ENCODE assay signal across 7 cellular contexts in genomic region chr9:10612649-10613398, GRCh38. TPM values are rescaled to one million over a fixed set of nuclear protein-coding genes. Genes with fewer than 3 reads are reported as not detected.
DNase-seq lines count a peak whose midpoint lies in the region; ATAC-seq and TF ChIP-seq lines count a peak whose summit lies in the region.

PTPRD (minus strand) TSS chr9:10613002.

- peaks cover 0 to 58% of the 10 kb centered on the region in 2 donors for H3K27me3 ChIP-seq in tibial nerve

- DNase-seq in HuH-7 (ENCODE audit: low spot score): peak; percentile 30
- peak; percentile 65 for DNase-seq in SK-N-DZ (ENCODE audit: low spot score)
- DNase-seq in endothelial cell (ENCODE audit: low spot score): peak; percentile 59
- DNase-seq in midbrain (lab: John Stamatoyannopoulos, UW): peak; percentile 25
- DNase-seq in tibial nerve (ENCODE audit: low spot score in 2 of 2): no peak

- no peaks in the 10 kb centered on the region for H3K36me3 ChIP-seq in tibial nerve

- peak; percentile 78 for ATAC-seq in GM21576 (IDR thresholded peaks at IDR 0.05; ENCODE audit: unreplicated experiment)

- H3K27me3 Mint-ChIP-seq in endothelial cell (ENCODE audit: unreplicated experiment): peaks cover 7% of the 10 kb centered on the region

- no peaks in the 10 kb centered on the region for H3K36me3 Mint-ChIP-seq in endothelial cell (ENCODE audit: low read depth, unreplicated experiment)

- no peaks in the 10 kb centered on the region for H3K9me3 Mint-ChIP-seq in endothelial cell (ENCODE audit: unreplicated experiment)

- H3K27ac ChIP-seq in tibial nerve: no peak within 1 kb of the TSS

- H3K4me3 ChIP-seq in tibial nerve: peak within 1 kb of the TSS; percentile 13 to 51 (median 18)

- peaks cover 0 to 14% (median 0%) of the 10 kb centered on the region in 4 donors for H3K4me1 ChIP-seq in tibial nerve

- TF ChIP-seq CTCF in GM12873 (IDR thresholded peaks at IDR 0.05; ENCODE audit: insufficient read depth, low read depth, low read length, missing control alignments): peak; percentile 33
- peak; percentile 35 for TF ChIP-seq CTCF in endothelial cell (IDR thresholded peaks at IDR 0.05; ENCODE audit: unreplicated experiment)
- no peak for TF ChIP-seq CTCF in tibial nerve (IDR thresholded peaks at IDR 0.05)

- no peaks in the 10 kb centered on the region for H3K9me3 ChIP-seq in tibial nerve

- TF ChIP-seq EP300 in tibial nerve (IDR thresholded peaks at IDR 0.05): no peak

- H3K4me3 Mint-ChIP-seq in endothelial cell (ENCODE audit: unreplicated experiment): peak within 1 kb of the TSS; percentile 92

- WGBS in tibial nerve, 2 donors: 0 to 1% methylated on average over 54 to 55 of the region's 86 CpGs

- peaks cover 4% of the 10 kb centered on the region for H3K4me1 Mint-ChIP-seq in endothelial cell (ENCODE audit: unreplicated experiment)

- TF ChIP-seq POLR2A in tibial nerve (IDR thresholded peaks at IDR 0.05): no peak

- no peak within 1 kb of the TSS for H3K27ac Mint-ChIP-seq in endothelial cell (ENCODE audit: unreplicated experiment)

RNA-seq across cellular contexts. Expression of gene PTPRD, which starts in this region (rescaled TPM):
- polyA plus RNA-seq in SK-N-DZ (2014; cell fraction: cytosol; rRNA removed): 4.2 and 5.9 TPM in 2 replicates
- 12.4 and 27.3 TPM in 2 replicates for polyA plus RNA-seq in SK-N-DZ (2014; cell fraction: nucleus; rRNA removed)
- total RNA-seq in endothelial cell (ENCODE audit: unreplicated experiment) (47.8 TPM), tibial nerve (10 to 100 TPM in 1 of 4 donors, 1 to 10 TPM in 3; 1.7 to 13.2 (median 5.1) TPM)

Comparison
In these comparisons a context has a peak if more than half of its experiments do, and no peak if none do; other contexts are left out.
1. CTCF ChIP-seq: peak in GM12873 (single experiment) and endothelial cell (single experiment); none in tibial nerve (0 of 5).
2. DNase-seq: peak in HuH-7 (single experiment), SK-N-DZ (single experiment), endothelial cell (single experiment) and midbrain (single experiment); none in tibial nerve (0 of 2).